1 cellular context compared by ENCODE assay signal in the genomic region with DNA sequence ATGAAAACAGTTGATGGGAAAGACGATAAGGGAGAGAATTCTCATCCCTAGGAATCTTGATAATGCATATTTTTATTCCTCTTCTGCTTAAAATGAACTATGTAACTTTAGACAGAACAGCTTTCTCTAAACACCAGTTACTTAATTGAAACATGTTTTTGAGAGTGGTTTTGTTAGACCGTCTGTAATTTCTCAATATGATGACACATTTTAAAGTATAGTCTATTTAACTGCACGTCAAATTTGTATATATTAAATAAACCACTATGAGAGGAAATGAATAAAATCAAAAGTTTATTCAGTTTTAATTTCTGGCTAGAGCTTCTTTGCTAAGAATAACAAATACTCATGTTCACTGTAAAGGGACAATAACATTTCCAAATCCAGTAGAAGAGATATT.
TF ChIP-seq lines count a peak whose summit lies in the region.

No MANE protein-coding gene starts in this region.

TF ChIP-seq in SK-N-SH, 30 proteins besides CTCF, POLR2A, EP300 and RAD21 (continued from another document):
- TF ChIP-seq, protein P1, sequence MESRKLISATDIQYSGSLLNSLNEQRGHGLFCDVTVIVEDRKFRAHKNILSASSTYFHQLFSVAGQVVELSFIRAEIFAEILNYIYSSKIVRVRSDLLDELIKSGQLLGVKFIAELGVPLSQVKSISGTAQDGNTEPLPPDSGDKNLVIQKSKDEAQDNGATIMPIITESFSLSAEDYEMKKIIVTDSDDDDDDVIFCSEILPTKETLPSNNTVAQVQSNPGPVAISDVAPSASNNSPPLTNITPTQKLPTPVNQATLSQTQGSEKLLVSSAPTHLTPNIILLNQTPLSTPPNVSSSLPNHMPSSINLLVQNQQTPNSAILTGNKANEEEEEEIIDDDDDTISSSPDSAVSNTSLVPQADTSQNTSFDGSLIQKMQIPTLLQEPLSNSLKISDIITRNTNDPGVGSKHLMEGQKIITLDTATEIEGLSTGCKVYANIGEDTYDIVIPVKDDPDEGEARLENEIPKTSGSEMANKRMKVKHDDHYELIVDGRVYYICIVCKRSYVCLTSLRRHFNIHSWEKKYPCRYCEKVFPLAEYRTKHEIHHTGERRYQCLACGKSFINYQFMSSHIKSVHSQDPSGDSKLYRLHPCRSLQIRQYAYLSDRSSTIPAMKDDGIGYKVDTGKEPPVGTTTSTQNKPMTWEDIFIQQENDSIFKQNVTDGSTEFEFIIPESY (IDR thresholded peaks at IDR 0.05; ENCODE audit: borderline replicate concordance, low read depth): no peak
- no peak for TF ChIP-seq CHD2 (IDR thresholded peaks at IDR 0.05; ENCODE audit: low read length, partially characterized antibody)
- no peak for TF ChIP-seq MXI1 (IDR thresholded peaks at IDR 0.05; ENCODE audit: low read depth, low read length)
- TF ChIP-seq JUND (IDR thresholded peaks at IDR 0.05): no peak
- no peak for TF ChIP-seq FOXM1 (IDR thresholded peaks at IDR 0.05; ENCODE audit: low read depth)
- TF ChIP-seq MEF2A (IDR thresholded peaks at IDR 0.05; ENCODE audit: borderline replicate concordance, low read depth): no peak
- TF ChIP-seq, protein P2, sequence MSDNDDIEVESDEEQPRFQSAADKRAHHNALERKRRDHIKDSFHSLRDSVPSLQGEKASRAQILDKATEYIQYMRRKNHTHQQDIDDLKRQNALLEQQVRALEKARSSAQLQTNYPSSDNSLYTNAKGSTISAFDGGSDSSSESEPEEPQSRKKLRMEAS (IDR thresholded peaks at IDR 0.05; ENCODE audit: low read depth): no peak
- no peak for TF ChIP-seq NRF1 (IDR thresholded peaks at IDR 0.05; ENCODE audit: low read depth, low read length)
- TF ChIP-seq FOSL2 (IDR thresholded peaks at IDR 0.05; ENCODE audit: borderline replicate concordance, low read depth): no peak
- TF ChIP-seq, protein P3, sequence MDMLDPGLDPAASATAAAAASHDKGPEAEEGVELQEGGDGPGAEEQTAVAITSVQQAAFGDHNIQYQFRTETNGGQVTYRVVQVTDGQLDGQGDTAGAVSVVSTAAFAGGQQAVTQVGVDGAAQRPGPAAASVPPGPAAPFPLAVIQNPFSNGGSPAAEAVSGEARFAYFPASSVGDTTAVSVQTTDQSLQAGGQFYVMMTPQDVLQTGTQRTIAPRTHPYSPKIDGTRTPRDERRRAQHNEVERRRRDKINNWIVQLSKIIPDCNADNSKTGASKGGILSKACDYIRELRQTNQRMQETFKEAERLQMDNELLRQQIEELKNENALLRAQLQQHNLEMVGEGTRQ (IDR thresholded peaks at IDR 0.05; ENCODE audit: borderline replicate concordance, low read depth, low read length): no peak
- TF ChIP-seq RFX5 (IDR thresholded peaks at IDR 0.05; ENCODE audit: low read length): no peak
